ENCODE assay signal across 8 cellular contexts in genomic region chr6:28658475-28659249, GRCh38.
DNase-seq lines count a peak whose midpoint lies in the region; ATAC-seq and TF ChIP-seq lines count a peak whose summit lies in the region.

No MANE protein-coding gene starts in this region.

- peaks cover 28% of the 10 kb centered on the region for H3K4me1 Mint-ChIP-seq in glutamatergic neuron (ENCODE audit: low read depth, unreplicated experiment)
- peaks cover 19% of the 10 kb centered on the region for H3K4me1 Mint-ChIP-seq in stimulated activated memory B cell treated with anti-CD40 and anti-IgM and Interleukin-4, amounts not matched to agents 10 μg/mL and 1 μg/mL and 100 μg/mL, for 72 hours

- peak overlapping the region; percentile 89 for H3K27ac Mint-ChIP-seq in glutamatergic neuron (ENCODE audit: unreplicated experiment)
- peak overlapping the region; percentile 42 for H3K27ac Mint-ChIP-seq in stimulated activated memory B cell treated with anti-CD40 and anti-IgM and Interleukin-4, amounts not matched to agents 10 μg/mL and 1 μg/mL and 100 μg/mL, for 72 hours

- peak overlapping the region; percentile 65 for H3K4me2 ChIP-seq in SU-DHL-6 (ENCODE audit: low read depth, low read length, poor library complexity, severe bottlenecking)

- no peak for TF ChIP-seq CTCF in cardiac muscle cell (IDR thresholded peaks at IDR 0.05; ENCODE audit: low read depth, low read length)
- no peak for TF ChIP-seq CTCF in SU-DHL-6 (IDR thresholded peaks at IDR 0.05; ENCODE audit: insufficient read depth, low read length, poor library complexity, severe bottlenecking)
- no peak for TF ChIP-seq CTCF in glutamatergic neuron (IDR thresholded peaks at IDR 0.05; ENCODE audit: partially characterized antibody, unreplicated experiment)

- peak overlapping the region; percentile 94 for H3K4me3 ChIP-seq in cardiac muscle cell
- H3K4me3 ChIP-seq in SU-DHL-6 (ENCODE audit: insufficient read depth, low read length, poor library complexity, severe bottlenecking) = peak overlapping the region; percentile 44

- H3K27me3 ChIP-seq in cardiac muscle cell (no peaks in the 10 kb centered on the region), SU-DHL-6 (ENCODE audit: low read length) (no peaks in the 10 kb centered on the region)

- H3K27ac ChIP-seq in cardiac muscle cell (no peak overlapping the region), SU-DHL-6 (ENCODE audit: low read depth, low read length) (no peak overlapping the region)

- no peaks in the 10 kb centered on the region for H3K4me1 ChIP-seq in cardiac muscle cell (ENCODE audit: low read depth)

- peak overlapping the region; percentile 26 for H3K9ac ChIP-seq in SU-DHL-6 (ENCODE audit: low read length)

- no peaks in the 10 kb centered on the region for H3K79me2 ChIP-seq in SU-DHL-6 (ENCODE audit: insufficient read depth, low read length)

- no peaks in the 10 kb centered on the region for H3K36me3 Mint-ChIP-seq in glutamatergic neuron (ENCODE audit: unreplicated experiment)
- H3K36me3 Mint-ChIP-seq in stimulated activated memory B cell treated with anti-CD40 and anti-IgM and Interleukin-4, amounts not matched to agents 10 μg/mL and 1 μg/mL and 100 μg/mL, for 72 hours = no peaks in the 10 kb centered on the region

- peaks cover 17% of the 10 kb centered on the region for H3K9me3 Mint-ChIP-seq in glutamatergic neuron (ENCODE audit: unreplicated experiment)
- no peaks in the 10 kb centered on the region for H3K9me3 Mint-ChIP-seq in stimulated activated memory B cell treated with anti-CD40 and anti-IgM and Interleukin-4, amounts not matched to agents 10 μg/mL and 1 μg/mL and 100 μg/mL, for 72 hours

- H4K20me1 ChIP-seq in SU-DHL-6 (ENCODE audit: low read depth, low read length) = no peaks in the 10 kb centered on the region

- H3K9me3 ChIP-seq in cardiac muscle cell (ENCODE audit: low read depth) = no peaks in the 10 kb centered on the region
- no peaks in the 10 kb centered on the region for H3K9me3 ChIP-seq in SU-DHL-6 (ENCODE audit: insufficient read depth, low read length)

- intact Hi-C loops in Right ventricle myocardium superior (cut with DNase I) = no loop called here

- H2AFZ ChIP-seq in SU-DHL-6 (ENCODE audit: low read depth, low read length, severe bottlenecking) = peak overlapping the region; percentile 3

- H3F3A ChIP-seq in SU-DHL-6 (ENCODE audit: insufficient read depth) = no peaks in the 10 kb centered on the region

- peaks cover 12% of the 10 kb centered on the region for H3K27me3 Mint-ChIP-seq in glutamatergic neuron (ENCODE audit: unreplicated experiment)
- H3K27me3 Mint-ChIP-seq in stimulated activated memory B cell treated with anti-CD40 and anti-IgM and Interleukin-4, amounts not matched to agents 10 μg/mL and 1 μg/mL and 100 μg/mL, for 72 hours = peaks cover 57% of the 10 kb centered on the region

- ATAC-seq in Right ventricle myocardium superior (ENCODE audit: poor library complexity) = no peak
- no peak for ATAC-seq in stimulated activated memory B cell treated with anti-CD40 and anti-IgM and Interleukin-4, amounts not matched to agents 10 μg/mL and 1 μg/mL and 100 μg/mL, for 72 hours

- H3K36me3 ChIP-seq in cardiac muscle cell (no peaks in the 10 kb centered on the region), SU-DHL-6 (ENCODE audit: low read length) (no peaks in the 10 kb centered on the region)

- DNase-seq in cardiac muscle cell (ENCODE audit: low read depth in 1 of 2, low spot score in 1 of 2) (peak; percentile 15 to 22), Right ventricle myocardium superior (no peak), glutamatergic neuron (no peak), DMS153 (lab: John Stamatoyannopoulos, UW) (no peak), globus pallidus (ENCODE audit: low spot score) (no peak), HuH-7 (ENCODE audit: low spot score) (no peak)

- no peaks in the 10 kb centered on the region for H3K9me2 ChIP-seq in SU-DHL-6 (replicated peaks; ENCODE audit: insufficient read depth, low read length)

- H3K4me3 Mint-ChIP-seq in glutamatergic neuron (ENCODE audit: unreplicated experiment) = peak overlapping the region; percentile 88
- H3K4me3 Mint-ChIP-seq in stimulated activated memory B cell treated with anti-CD40 and anti-IgM and Interleukin-4, amounts not matched to agents 10 μg/mL and 1 μg/mL and 100 μg/mL, for 72 hours = peak overlapping the region; percentile 67

Comparison
In these comparisons a context has a peak if more than half of its experiments do, and no peak if none do; other contexts are left out.
1. DNase-seq: peak in cardiac muscle cell (2 of 2); none in Right ventricle myocardium superior (single experiment), glutamatergic neuron (single experiment), DMS153 (single experiment), globus pallidus (single experiment) and HuH-7 (single experiment).